Comparison of ENCODE assay signal across 25 cellular contexts in the genomic region with DNA sequence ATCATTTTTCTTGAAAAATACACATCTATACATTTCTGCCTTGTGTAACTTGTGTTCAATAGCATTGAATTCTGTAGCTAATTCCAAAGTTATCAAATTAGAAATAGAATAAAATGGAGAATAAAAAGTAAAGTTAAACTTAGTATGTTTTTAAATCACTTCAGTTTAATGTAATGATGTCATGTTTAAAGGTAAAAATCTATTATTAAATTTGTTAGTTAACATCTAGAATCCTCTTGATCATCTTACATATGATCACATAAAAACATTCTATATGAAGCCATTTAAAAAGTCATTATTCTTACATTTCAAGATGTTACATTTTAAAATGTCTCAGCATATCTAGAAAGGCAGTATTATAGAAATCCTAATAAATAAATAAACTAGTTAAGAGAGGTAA.
"Had no signal": no experiment of that assay in that cellular context is flagged by ENCODE, and none has a peak within 500 bp of the region (broad histone marks: within the 10 kb centered on the region; RNA-seq: fewer than 3 reads in every experiment).

No MANE protein-coding gene starts in this region.

- H3K9me3 ChIP-seq: gastroesophageal sphincter, heart right ventricle, prostate gland, right atrium auricular region, sigmoid colon, spleen, testis, tibial nerve, upper lobe of left lung had no signal

- H3K27me3 ChIP-seq: gastroesophageal sphincter, heart right ventricle, right atrium auricular region, sigmoid colon, spleen, testis, tibial nerve, upper lobe of left lung had no signal

- H3K36me3 ChIP-seq: gastroesophageal sphincter, heart right ventricle, prostate gland, right atrium auricular region, sigmoid colon, spleen, tibial nerve, upper lobe of left lung had no signal

- H3K27ac ChIP-seq: epithelial cell of prostate, gastroesophageal sphincter, heart right ventricle, prostate gland, right atrium auricular region, sigmoid colon, spleen, testis, tibial nerve, upper lobe of left lung had no signal

- H3K4me3 ChIP-seq: gastroesophageal sphincter, heart right ventricle, lung, prostate gland, right atrium auricular region, sigmoid colon, spleen, testis, tibial nerve, upper lobe of left lung had no signal

- DNase-seq: cortex of kidney; effector CD4-positive, alpha-beta T cell; foreskin fibroblast; glutamatergic neuron; heart right ventricle; hippocampal formation; islet precursor cell; naive B cell; nucleus accumbens; sigmoid colon; spleen; stimulated activated CD4-positive, alpha-beta T cell treated with anti-CD3 and anti-CD28 coated beads, Interleukin-4, amount 100 ng/mL, for 4 hours; stimulated activated naive CD8-positive, alpha-beta T cell treated with anti-CD3 and anti-CD28 coated beads, Interleukin-15, Interleukin-2, amounts not matched to agents 100 U/mL and 50 U/mL, for 24 hours; substantia nigra; testis; upper lobe of left lung had no signal

- H3K4me1 ChIP-seq: gastroesophageal sphincter, heart right ventricle, prostate gland, right atrium auricular region, sigmoid colon, spleen, testis, tibial nerve, upper lobe of left lung had no signal

- ATAC-seq: esophagus mucosa; gastroesophageal sphincter; heart right ventricle; stimulated activated memory B cell treated with anti-CD40 and anti-IgM and Interleukin-4, amounts not matched to agents 10 μg/mL and 1 μg/mL and 100 μg/mL, for 72 hours; stimulated activated naive CD8-positive, alpha-beta T cell treated with anti-CD3 and anti-CD28 coated beads, Interleukin-15, Interleukin-2, amounts not matched to agents 100 U/mL and 50 U/mL, for 24 hours had no signal

- FAIRE-seq: urothelium cell line had no signal
